8 cellular contexts compared by ENCODE assay signal in genomic region chr20:63863798-63864544, GRCh38. TPM values are rescaled to one million over a fixed set of nuclear protein-coding genes. Genes with fewer than 3 reads are reported as not detected.
A peak's percentile ranks its signal among the peaks of the same experiment; 100 is the strongest.
DNase-seq lines count a peak whose midpoint lies in the region; ATAC-seq and TF ChIP-seq lines count a peak whose summit lies in the region.

No MANE protein-coding gene starts in this region.

- peaks cover 0 to 62% (median 21%) of the 10 kb centered on the region in 3 donors for H3K4me1 ChIP-seq in gastroesophageal sphincter
- H3K4me1 ChIP-seq in suprapubic skin, result peaks cover 31% of the 10 kb centered on the region

- TF ChIP-seq POLR2A in gastroesophageal sphincter (IDR thresholded peaks at IDR 0.05) (peak in 1 of 2 donors; percentile 20), suprapubic skin (IDR thresholded peaks at IDR 0.05) (peak in 1 of 2 donors; percentile 13)

- no peaks in the 10 kb centered on the region for H3K9me3 ChIP-seq in gastroesophageal sphincter
- H3K9me3 ChIP-seq in suprapubic skin, result no peaks in the 10 kb centered on the region

- peak; percentile 87 for DNase-seq in Daoy (ENCODE audit: low read depth)
- peak; percentile 95 for DNase-seq in Kasumi-1 (lab: John Stamatoyannopoulos, UW)
- DNase-seq in SIG-M5 (lab: John Stamatoyannopoulos, UW), result peak; percentile 82
- peak in 3 of 4 experiments; percentile 21 to 64 (median 61) for DNase-seq in activated naive CD4-positive, alpha-beta T cell (lab: John Stamatoyannopoulos, UW)
- DNase-seq in nucleus accumbens (lab: John Stamatoyannopoulos, UW), result peak in 48 of 56 donors; percentile 5 to 76 (median 46)
- peak; percentile 89 to 93 for DNase-seq in suprapubic skin (ENCODE audit: low spot score in 2 of 2)

- H3K27me3 ChIP-seq in gastroesophageal sphincter (no peaks in the 10 kb centered on the region), suprapubic skin (no peaks in the 10 kb centered on the region)

- TF ChIP-seq CTCF in gastroesophageal sphincter (IDR thresholded peaks at IDR 0.05), result peak in 3 of 4 experiments; percentile 77 to 88 (median 80)
- TF ChIP-seq CTCF in suprapubic skin (IDR thresholded peaks at IDR 0.05), result peak; percentile 45 to 46

- TF ChIP-seq EP300 in gastroesophageal sphincter (IDR thresholded peaks at IDR 0.05) (no peak), suprapubic skin (IDR thresholded peaks at IDR 0.05) (no peak)

- ATAC-seq in GM21619 (IDR thresholded peaks at IDR 0.05; ENCODE audit: unreplicated experiment) (peak; percentile 59), gastroesophageal sphincter (peak; percentile 72)

- H3K27ac ChIP-seq in gastroesophageal sphincter (peak overlapping the region; percentile 65 to 99 (median 96)), suprapubic skin (peak overlapping the region; percentile 99)

- peaks cover 0 to 33% of the 10 kb centered on the region in 2 donors for H3K36me3 ChIP-seq in gastroesophageal sphincter
- H3K36me3 ChIP-seq in suprapubic skin, result peaks cover 25% of the 10 kb centered on the region

- H3K4me3 ChIP-seq in gastroesophageal sphincter (peak overlapping the region; percentile 52 to 95), suprapubic skin (peak overlapping the region; percentile 90)

- 11 to 25% methylated on average over 5 to 8 of the region's 38 CpGs for WGBS in gastroesophageal sphincter (ENCODE audit: low coverage in 1 of 2), 2 donors
- 6% methylated on average over 13 of the region's 38 CpGs for WGBS in suprapubic skin

RNA-seq across cellular contexts. Expression of gene TPD52L2, which starts 1.1 kb away (rescaled TPM):
- 80.3 and 92.0 TPM in 2 replicates for total RNA-seq in Daoy (2014; rRNA removed; shearing (Covaris generic))
- total RNA-seq in gastroesophageal sphincter (100 to 1,000 TPM; 136 to 157 (median 145) TPM), suprapubic skin (10 to 100 TPM; 66.5 to 87.4 (median 74.1) TPM)

RNA-seq across cellular contexts. Expression of gene ABHD16B, which starts 2.7 kb away (rescaled TPM):
- total RNA-seq in Daoy (2014; rRNA removed; shearing (Covaris generic)), result not detected in 2 replicates
- total RNA-seq in gastroesophageal sphincter, result not detected
- total RNA-seq in suprapubic skin, result not detected

RNA-seq across cellular contexts. Expression of gene DNAJC5, which starts 31.0 kb away (rescaled TPM):
- 34.4 and 40.1 TPM in 2 replicates for total RNA-seq in Daoy (2014; rRNA removed; shearing (Covaris generic))
- total RNA-seq in gastroesophageal sphincter (10 to 100 TPM; 44.7 to 70.6 (median 47.6) TPM), suprapubic skin (10 to 100 TPM; 36.4 to 62.0 (median 53.7) TPM)

RNA-seq across cellular contexts. Expression of gene ZBTB46, which starts 32.9 kb away (rescaled TPM):
- total RNA-seq in Daoy (2014; rRNA removed; shearing (Covaris generic)), result 3.4 and 3.5 TPM in 2 replicates
- total RNA-seq in gastroesophageal sphincter, result 10 to 100 TPM in 2 of 4 donors, 1 to 10 TPM in 2; 8.1 to 13.8 (median 10.2) TPM
- 1 to 10 TPM; 3.4 to 5.1 (median 4.4) TPM for total RNA-seq in suprapubic skin

Comparison
In these comparisons a context has a peak if more than half of its experiments do, and no peak if none do; other contexts are left out.
1. Peak in every context shown above with its lines: DNase-seq, ATAC-seq, H3K4me3 ChIP-seq and H3K27ac ChIP-seq.